ENCODE assay signal across 19 cellular contexts in the genomic region with DNA sequence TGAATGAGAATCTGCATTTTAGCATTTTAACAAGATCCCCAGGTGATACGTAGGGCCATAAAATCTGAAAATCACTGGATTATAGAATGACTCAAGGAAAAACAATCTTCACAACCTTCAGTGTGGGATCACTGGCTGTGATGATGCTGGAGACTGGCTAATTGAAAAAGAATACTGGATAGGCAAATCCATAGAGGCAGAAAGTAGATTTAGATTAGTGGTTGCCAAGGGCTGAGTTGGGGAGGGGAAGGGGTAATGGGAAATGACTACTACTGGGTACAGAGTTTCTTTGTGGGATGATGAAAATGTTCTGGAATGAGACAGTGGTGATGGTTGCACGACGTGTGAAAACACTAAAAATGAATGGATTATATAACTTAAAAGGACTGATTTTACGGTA.
DNase-seq lines count a peak whose midpoint lies in the region; FAIRE-seq and TF ChIP-seq lines count a peak whose summit lies in the region.
"Had no signal": no experiment of that assay in that cellular context is flagged by ENCODE, and none has a peak within 500 bp of the region (broad histone marks: within the 10 kb centered on the region; RNA-seq: fewer than 3 reads in every experiment).

No MANE protein-coding gene starts in this region.

- WGBS in lower leg skin, 2 donors = 94 to 95% methylated on average over 4 of the region's 4 CpGs
- WGBS in SK-N-SH (ENCODE audit: low lambda C conversion rate) = 97% methylated on average over 4 of the region's 4 CpGs

- H4K20me1 ChIP-seq in astrocyte (ENCODE audit: insufficient read depth, low read length) (no peaks in the 10 kb centered on the region), SK-N-SH (ENCODE audit: insufficient read depth) (no peaks in the 10 kb centered on the region)

- H3K9me3 ChIP-seq in astrocyte (ENCODE audit: insufficient read depth, low read depth, low read length) (no peaks in the 10 kb centered on the region), SK-N-SH (no peaks in the 10 kb centered on the region)

- H3F3A ChIP-seq in SK-N-SH (replicated peaks; ENCODE audit: insufficient read depth) = no peaks in the 10 kb centered on the region

- no peaks in the 10 kb centered on the region for H3K27me3 Mint-ChIP-seq in activated naive CD4-positive, alpha-beta T cell treated with anti-CD3 and anti-CD28 coated beads for 36 hours (ENCODE audit: low read depth)
- H3K27me3 Mint-ChIP-seq in astrocyte (ENCODE audit: low read depth, unreplicated experiment) = no peaks in the 10 kb centered on the region

- no peaks in the 10 kb centered on the region for H3K9me2 ChIP-seq in SK-N-SH

- no peak for TF ChIP-seq RAD21 in SK-N-SH (IDR thresholded peaks at IDR 0.05; ENCODE audit: low read length)

- H3K4me1 Mint-ChIP-seq in activated naive CD4-positive, alpha-beta T cell treated with anti-CD3 and anti-CD28 coated beads for 36 hours (ENCODE audit: low read depth) = no peaks in the 10 kb centered on the region
- peaks cover 4% of the 10 kb centered on the region for H3K4me1 Mint-ChIP-seq in astrocyte (ENCODE audit: low read depth, unreplicated experiment)

- TF ChIP-seq CTCF in astrocyte (IDR thresholded peaks at IDR 0.05; ENCODE audit: insufficient read depth, low read depth, low read length) = no peak
- no peak for TF ChIP-seq CTCF in lower leg skin (IDR thresholded peaks at IDR 0.05)
- TF ChIP-seq CTCF in SK-N-SH (IDR thresholded peaks at IDR 0.05) = no peak

- H3K36me3 ChIP-seq in astrocyte (ENCODE audit: insufficient read depth, low read length) = no peaks in the 10 kb centered on the region
- no peaks in the 10 kb centered on the region for H3K36me3 ChIP-seq in SK-N-SH (replicated peaks in 1 of 2; ENCODE audit: control insufficient read depth in 1 of 2, insufficient read depth in 2 of 2, low read length in 1 of 2)

- no peak for DNase-seq in activated naive CD4-positive, alpha-beta T cell treated with anti-CD3 and anti-CD28 coated beads for 36 hours
- DNase-seq in activated naive CD4-positive, alpha-beta T cell treated with Interleukin-2 at 50 U/mL for 16 hours = no peak
- DNase-seq in astrocyte (ENCODE audit: low read depth) (peak; percentile 44), iris pigment epithelial cell (ENCODE audit: low read depth) (peak; percentile 10), NCI-H1930 (lab: John Stamatoyannopoulos, UW) (no peak), lower leg skin (ENCODE audit: low spot score in 2 of 2) (no peak), SK-N-SH (no peak)
- no peak for DNase-seq in NK-92 treated with Interleukin-12 subunit alpha and Interleukin-12 subunit beta, amount 100 ng/mL, for 24 hours (lab: John Stamatoyannopoulos, UW)
- DNase-seq: MV-4-11, NCI-H1694 treated with DMSO at 0.1 percent for 48 hours, NCI-H2107, NCI-H510A, NCI-H82, SHP77 treated with DMSO at 0.1 percent for 48 hours had no signal

- H3K9me3 Mint-ChIP-seq in activated naive CD4-positive, alpha-beta T cell treated with anti-CD3 and anti-CD28 coated beads for 36 hours = no peaks in the 10 kb centered on the region
- H3K9me3 Mint-ChIP-seq in astrocyte (ENCODE audit: unreplicated experiment) = peaks cover 2% of the 10 kb centered on the region

- H3K4me1 ChIP-seq in astrocyte (ENCODE audit: insufficient read depth, low read length) (no peaks in the 10 kb centered on the region), SK-N-SH (ENCODE audit: control insufficient read depth in 1 of 2, insufficient read depth in 2 of 2, low read depth in 1 of 2, low read length in 1 of 2) (no peaks in the 10 kb centered on the region)

- peak overlapping the region; percentile 65 for H3K27ac Mint-ChIP-seq in activated naive CD4-positive, alpha-beta T cell treated with anti-CD3 and anti-CD28 coated beads for 36 hours
- H3K27ac Mint-ChIP-seq in astrocyte (ENCODE audit: unreplicated experiment) = no peak overlapping the region

- no peak for TF ChIP-seq POLR2A in lower leg skin (IDR thresholded peaks at IDR 0.05)

- CTCF ChIA-PET in activated naive CD4-positive, alpha-beta T cell treated with anti-CD3 and anti-CD28 coated beads for 36 hours (lab: Charles Lee) = no interaction called here
- CTCF ChIA-PET in SK-N-SH (lab: Yijun Ruan, JAX) = no interaction called here

- POLR2A ChIA-PET in SK-N-SH (lab: Yijun Ruan, JAX) = no interaction called here

- no peak for FAIRE-seq in astrocyte (lab: Jason Lieb, UNC)
- FAIRE-seq: GM12891, H1, K562 had no signal

- H3K9ac ChIP-seq in astrocyte (ENCODE audit: low read length) (no peak overlapping the region), SK-N-SH (no peak overlapping the region)

- H3K4me2 ChIP-seq in astrocyte (ENCODE audit: low read length) (no peak overlapping the region), SK-N-SH (no peak overlapping the region)

- H3K4me3 ChIP-seq in astrocyte (ENCODE audit: insufficient read depth, low read depth, low read length) (no peak overlapping the region), lower leg skin (ENCODE audit: low read depth, poor library complexity, severe bottlenecking) (no peak overlapping the region), SK-N-SH (ENCODE audit: low read depth in 2 of 2, low read length in 1 of 2) (no peak overlapping the region)
- H3K4me3 ChIP-seq: K562 had no signal

- no peak overlapping the region for H3K4me3 Mint-ChIP-seq in activated naive CD4-positive, alpha-beta T cell treated with anti-CD3 and anti-CD28 coated beads for 36 hours
- no peak overlapping the region for H3K4me3 Mint-ChIP-seq in astrocyte (ENCODE audit: unreplicated experiment)
- H3K4me3 Mint-ChIP-seq: CD14-positive monocyte had no signal

- intact Hi-C loops in activated naive CD4-positive, alpha-beta T cell treated with anti-CD3 and anti-CD28 coated beads for 36 hours (cut with micrococcal nuclease) = no loop called here
- intact Hi-C loops in lower leg skin (cut with DNase I; ENCODE audit: low total_unique reads) = no loop called here

- no peaks in the 10 kb centered on the region for H3K27me3 ChIP-seq in astrocyte (ENCODE audit: insufficient read depth, low read length)
- H3K27me3 ChIP-seq in SK-N-SH (ENCODE audit: insufficient read depth) = no peaks in the 10 kb centered on the region

- TF ChIP-seq EP300 in SK-N-SH (IDR thresholded peaks at IDR 0.05; ENCODE audit: borderline replicate concordance in 1 of 2, low read depth in 1 of 2, low read length in 1 of 2) = no peak

- H3K27ac ChIP-seq in astrocyte (ENCODE audit: low read depth, low read length) (no peak overlapping the region), SK-N-SH (ENCODE audit: low read depth in 2 of 2, low read length in 1 of 2) (no peak overlapping the region)
- H3K27ac ChIP-seq: 22Rv1 had no signal

- no peaks in the 10 kb centered on the region for H3K79me2 ChIP-seq in astrocyte (ENCODE audit: insufficient read depth, low read length)
- peaks cover 16% of the 10 kb centered on the region for H3K79me2 ChIP-seq in SK-N-SH (ENCODE audit: insufficient read depth)

- H2AFZ ChIP-seq in astrocyte (ENCODE audit: low read depth, low read length) (no peak overlapping the region), SK-N-SH (ENCODE audit: low read depth) (no peak overlapping the region)

- no peaks in the 10 kb centered on the region for H3K36me3 Mint-ChIP-seq in activated naive CD4-positive, alpha-beta T cell treated with anti-CD3 and anti-CD28 coated beads for 36 hours (ENCODE audit: low read depth)
- peaks cover 3% of the 10 kb centered on the region for H3K36me3 Mint-ChIP-seq in astrocyte (ENCODE audit: low read depth, unreplicated experiment)

TF ChIP-seq in SK-N-SH, 30 proteins besides CTCF, POLR2A, EP300 and RAD21 (continues in another document):
- no peak for TF ChIP-seq FOSL2 (IDR thresholded peaks at IDR 0.05; ENCODE audit: borderline replicate concordance, low read depth)
- TF ChIP-seq RXRA (IDR thresholded peaks at IDR 0.05; ENCODE audit: borderline replicate concordance, low read depth) = no peak
- no peak for TF ChIP-seq MEF2A (IDR thresholded peaks at IDR 0.05; ENCODE audit: borderline replicate concordance, low read depth)
- TF ChIP-seq NRF1 (IDR thresholded peaks at IDR 0.05; ENCODE audit: low read depth, low read length) = no peak
- TF ChIP-seq ELF1 (IDR thresholded peaks at IDR 0.05) = no peak
- TF ChIP-seq, protein P1, sequence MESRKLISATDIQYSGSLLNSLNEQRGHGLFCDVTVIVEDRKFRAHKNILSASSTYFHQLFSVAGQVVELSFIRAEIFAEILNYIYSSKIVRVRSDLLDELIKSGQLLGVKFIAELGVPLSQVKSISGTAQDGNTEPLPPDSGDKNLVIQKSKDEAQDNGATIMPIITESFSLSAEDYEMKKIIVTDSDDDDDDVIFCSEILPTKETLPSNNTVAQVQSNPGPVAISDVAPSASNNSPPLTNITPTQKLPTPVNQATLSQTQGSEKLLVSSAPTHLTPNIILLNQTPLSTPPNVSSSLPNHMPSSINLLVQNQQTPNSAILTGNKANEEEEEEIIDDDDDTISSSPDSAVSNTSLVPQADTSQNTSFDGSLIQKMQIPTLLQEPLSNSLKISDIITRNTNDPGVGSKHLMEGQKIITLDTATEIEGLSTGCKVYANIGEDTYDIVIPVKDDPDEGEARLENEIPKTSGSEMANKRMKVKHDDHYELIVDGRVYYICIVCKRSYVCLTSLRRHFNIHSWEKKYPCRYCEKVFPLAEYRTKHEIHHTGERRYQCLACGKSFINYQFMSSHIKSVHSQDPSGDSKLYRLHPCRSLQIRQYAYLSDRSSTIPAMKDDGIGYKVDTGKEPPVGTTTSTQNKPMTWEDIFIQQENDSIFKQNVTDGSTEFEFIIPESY (IDR thresholded peaks at IDR 0.05; ENCODE audit: borderline replicate concordance, low read depth) = no peak
- no peak for TF ChIP-seq POLR2AphosphoS5 (IDR thresholded peaks at IDR 0.05; ENCODE audit: low read depth, low read length)
- no peak for TF ChIP-seq FOXM1 (IDR thresholded peaks at IDR 0.05; ENCODE audit: low read depth)
- TF ChIP-seq YY1 (IDR thresholded peaks at IDR 0.05; ENCODE audit: low read depth) = no peak

Comparison
In these comparisons a context has a peak if more than half of its experiments do, and no peak if none do; other contexts are left out.
1. DNase-seq: peak in astrocyte (single experiment) and iris pigment epithelial cell (single experiment); none in activated naive CD4-positive, alpha-beta T cell treated with anti-CD3 and anti-CD28 coated beads for 36 hours (single experiment), activated naive CD4-positive, alpha-beta T cell treated with Interleukin-2 at 50 U/mL for 16 hours (single experiment), NCI-H1930 (0 of 2), lower leg skin (0 of 2), SK-N-SH (single experiment) and NK-92 treated with Interleukin-12 subunit alpha and Interleukin-12 subunit beta, amount 100 ng/mL, for 24 hours (single experiment).